ENCODE assay signal across 8 cellular contexts in genomic region chr17:38674013-38674748, GRCh38. TPM values are rescaled to one million over a fixed set of nuclear protein-coding genes. Genes with fewer than 3 reads are reported as not detected.
DNase-seq lines count a peak whose midpoint lies in the region; ATAC-seq and TF ChIP-seq lines count a peak whose summit lies in the region.

No MANE protein-coding gene starts in this region.

- CTCF ChIA-PET in IMR-90 (lab: Yijun Ruan, JAX), result no interaction called here

- no peak overlapping the region for H2BK20ac ChIP-seq in IMR-90 (ENCODE audit: low read depth, low read length)

- no peak overlapping the region for H2BK120ac ChIP-seq in IMR-90 (ENCODE audit: low read depth, low read length)

- H2BK15ac ChIP-seq in IMR-90 (ENCODE audit: low read depth, low read length), result no peak overlapping the region

- H3K18ac ChIP-seq in IMR-90 (ENCODE audit: low read depth, low read length), result no peak overlapping the region

- H2BK5ac ChIP-seq in IMR-90 (ENCODE audit: low read depth, low read length, poor library complexity, severe bottlenecking), result no peak overlapping the region

- TF ChIP-seq POLR2A in IMR-90 (IDR thresholded peaks at IDR 0.05; ENCODE audit: low read depth, low read length), result no peak

- peak; percentile 17 for ATAC-seq in GM19023 (IDR thresholded peaks at IDR 0.05; ENCODE audit: unreplicated experiment)
- ATAC-seq in IMR-90 (ENCODE audit: low read depth), result no peak; the same call in 1 of the 2 replicates

- H3K27ac ChIP-seq in IMR-90 (ENCODE audit: insufficient read depth, low read length), result no peak overlapping the region

- no peak overlapping the region for H3K14ac ChIP-seq in IMR-90 (replicated peaks; ENCODE audit: low read depth, low read length)

- 2% methylated on average over 30 of the region's 85 CpGs; no CpG with 5 or more reads in 1 of the 2 experiments for WGBS in IMR-90 (ENCODE audit: extremely low coverage in 2 of 2, insufficient read length in 1 of 2), 2 experiments

- H3K36me3 ChIP-seq in IMR-90 (ENCODE audit: control insufficient read depth, insufficient read depth, low read length) (no peaks in the 10 kb centered on the region), iPS-15b (ENCODE audit: control insufficient read depth, insufficient read depth, low read length) (no peaks in the 10 kb centered on the region)

- BruUV-seq in IMR-90 (replicated peaks; lab: Mats Ljungman, UMichigan), result no TSS peak

- no peak overlapping the region for H4K5ac ChIP-seq in IMR-90 (ENCODE audit: low read depth, low read length)

- TF ChIP-seq RAD21 in IMR-90 (IDR thresholded peaks at IDR 0.05; ENCODE audit: low read length), result no peak

- POLR2A ChIA-PET in IMR-90 (lab: Charles Lee; ENCODE audit: unreplicated experiment), result no interaction called here

- DNase-seq in AG10803 (ENCODE audit: low read depth) (no peak), IMR-90 (no peak), kidney glomerular epithelial cell (lab: John Stamatoyannopoulos, UW) (no peak), COLO829 (ENCODE audit: low spot score) (no peak)
- DNase-seq in activated T-helper 2 cell treated with anti-CD3 and anti-CD28 coated beads, Interferon-gamma antibody, Interleukin-2, Interleukin-4, amounts not matched to agents 10 μg/mL and 5 μg/mL and 100 μg/mL, durations not matched to agents 14 hours and 24 hours and 36 hours (ENCODE audit: low spot score), result peak; percentile 26
- DNase-seq in stimulated activated CD4-positive, alpha-beta T cell treated with anti-CD3 and anti-CD28 coated beads, Interleukin-2, amount 100 ng/mL, for 4 hours (ENCODE audit: low read depth), result peak; percentile 33

- H4K20me1 ChIP-seq in IMR-90 (ENCODE audit: insufficient read depth, low read length), result 0 out of 2 replicates have a peak, but pooled peaks cover 4% of the 10 kb centered on the region

- TF ChIP-seq CTCF in AG10803 (conservative IDR thresholded peaks at IDR 0.05; ENCODE audit: low read length), result no peak
- TF ChIP-seq CTCF in IMR-90 (conservative IDR thresholded peaks at IDR 0.05; ENCODE audit: low read depth, low read length), result no peak

- H3K4me3 Mint-ChIP-seq in activated T-helper 2 cell treated with anti-CD3 and anti-CD28 coated beads, Interferon-gamma antibody, Interleukin-2, Interleukin-4, amounts not matched to agents 10 μg/mL and 5 μg/mL and 100 μg/mL, durations not matched to agents 14 hours and 24 hours and 36 hours (ENCODE audit: low read depth), result no peak overlapping the region

- no peak overlapping the region for H3K23ac ChIP-seq in IMR-90 (ENCODE audit: low read depth, low read length)

- peak overlapping the region; percentile 48 for H3K4me2 ChIP-seq in IMR-90 (ENCODE audit: low read depth, low read length)

- peaks cover 53% of the 10 kb centered on the region for H3K27me3 ChIP-seq in IMR-90 (ENCODE audit: control insufficient read depth, insufficient read depth, low read length)
- H3K27me3 ChIP-seq in iPS-15b (ENCODE audit: control insufficient read depth, insufficient read depth, low read length), result peaks cover 72% of the 10 kb centered on the region

- H3K9me3 Mint-ChIP-seq in activated T-helper 2 cell treated with anti-CD3 and anti-CD28 coated beads, Interferon-gamma antibody, Interleukin-2, Interleukin-4, amounts not matched to agents 10 μg/mL and 5 μg/mL and 100 μg/mL, durations not matched to agents 14 hours and 24 hours and 36 hours, result no peaks in the 10 kb centered on the region

- H3K4ac ChIP-seq in IMR-90 (ENCODE audit: low read depth, low read length), result no peak overlapping the region

- H3K36me3 Mint-ChIP-seq in activated T-helper 2 cell treated with anti-CD3 and anti-CD28 coated beads, Interferon-gamma antibody, Interleukin-2, Interleukin-4, amounts not matched to agents 10 μg/mL and 5 μg/mL and 100 μg/mL, durations not matched to agents 14 hours and 24 hours and 36 hours (ENCODE audit: low read depth), result peaks cover 10% of the 10 kb centered on the region

- H3K4me1 Mint-ChIP-seq in activated T-helper 2 cell treated with anti-CD3 and anti-CD28 coated beads, Interferon-gamma antibody, Interleukin-2, Interleukin-4, amounts not matched to agents 10 μg/mL and 5 μg/mL and 100 μg/mL, durations not matched to agents 14 hours and 24 hours and 36 hours (ENCODE audit: low read depth), result peaks cover 37% of the 10 kb centered on the region

- no peak overlapping the region for H2AK5ac ChIP-seq in IMR-90 (ENCODE audit: low read depth, low read length)

- H3K27me3 Mint-ChIP-seq in activated T-helper 2 cell treated with anti-CD3 and anti-CD28 coated beads, Interferon-gamma antibody, Interleukin-2, Interleukin-4, amounts not matched to agents 10 μg/mL and 5 μg/mL and 100 μg/mL, durations not matched to agents 14 hours and 24 hours and 36 hours (ENCODE audit: low read depth), result peaks cover 27% of the 10 kb centered on the region

- no peak overlapping the region for H3K27ac Mint-ChIP-seq in activated T-helper 2 cell treated with anti-CD3 and anti-CD28 coated beads, Interferon-gamma antibody, Interleukin-2, Interleukin-4, amounts not matched to agents 10 μg/mL and 5 μg/mL and 100 μg/mL, durations not matched to agents 14 hours and 24 hours and 36 hours

- no peaks in the 10 kb centered on the region for H3K9me3 ChIP-seq in IMR-90 (ENCODE audit: control insufficient read depth, insufficient read depth, low read length)
- no peaks in the 10 kb centered on the region for H3K9me3 ChIP-seq in iPS-15b (ENCODE audit: control insufficient read depth, insufficient read depth, low read length)

- no peaks in the 10 kb centered on the region for H3K9me1 ChIP-seq in IMR-90 (ENCODE audit: insufficient read depth, low read length)

- peak overlapping the region; percentile 46 for H3K4me3 ChIP-seq in AG10803 (ENCODE audit: low read length)
- H3K4me3 ChIP-seq in IMR-90 (ENCODE audit: insufficient read depth, low read depth, low read length), result peak overlapping the region; percentile 52
- peak overlapping the region; percentile 41 for H3K4me3 ChIP-seq in iPS-15b (ENCODE audit: low read depth, low read length)

- dilution Hi-C loops in IMR-90 (cut with HindIII; ENCODE audit: low sequenced_read_pairs, unreplicated experiment), result no loop called here

- intact Hi-C loops in IMR-90 (cut with micrococcal nuclease), result no loop called here
- intact Hi-C loops in activated T-helper 2 cell treated with anti-CD3 and anti-CD28 coated beads, Interferon-gamma antibody, Interleukin-2, Interleukin-4, amounts not matched to agents 10 μg/mL and 5 μg/mL and 100 μg/mL, durations not matched to agents 14 hours and 24 hours and 36 hours (cut with micrococcal nuclease), result loop anchor here (2.0 kb wide), 1 partner anchor 79 kb away; the partner anchor contains the start of gene PSMB3

- H3K9ac ChIP-seq in IMR-90 (ENCODE audit: low read depth, low read length) (no peak overlapping the region), iPS-15b (ENCODE audit: low read depth, low read length) (no peak overlapping the region)

- H3K56ac ChIP-seq in IMR-90 (ENCODE audit: extremely low read depth, insufficient read depth, low read length), result no peak overlapping the region

- peak overlapping the region; percentile 78 for H2AK9ac ChIP-seq in IMR-90 (replicated peaks; ENCODE audit: low read depth, low read length, poor library complexity)

- H3K79me1 ChIP-seq in IMR-90 (ENCODE audit: low read depth in 1 of 2, low read length in 2 of 2), result no peaks in the 10 kb centered on the region

- H3K4me1 ChIP-seq in IMR-90 (ENCODE audit: control insufficient read depth, insufficient read depth, low read length), result no peaks in the 10 kb centered on the region
- peaks cover 13% of the 10 kb centered on the region for H3K4me1 ChIP-seq in iPS-15b (ENCODE audit: control insufficient read depth, insufficient read depth, low read length)

- in situ Hi-C loops in IMR-90 (cut with MboI; ENCODE audit: low sequenced_read_pairs), result no loop called here

- H4K91ac ChIP-seq in IMR-90 (ENCODE audit: insufficient read depth, low read depth, low read length), result no peak overlapping the region; the same call in 1 of the 2 replicates

- H4K8ac ChIP-seq in IMR-90 (ENCODE audit: low read depth in 2 of 2, low read length in 2 of 2), result no peak overlapping the region

- H2AFZ ChIP-seq in IMR-90 (replicated peaks; ENCODE audit: low read length, poor library complexity), result peak overlapping the region; percentile 91

TF ChIP-seq in IMR-90, 13 proteins besides CTCF, POLR2A, EP300 and RAD21 (continues in another document):
- TF ChIP-seq RCOR1 (IDR thresholded peaks at IDR 0.05; ENCODE audit: insufficient replicate concordance, low read length) (no peak), CHD1 (IDR thresholded peaks at IDR 0.05; ENCODE audit: low read depth, low read length) (no peak), MAFK (IDR thresholded peaks at IDR 0.05; ENCODE audit: low read depth, low read length) (no peak), USF2 (IDR thresholded peaks at IDR 0.05; ENCODE audit: low read depth, low read length) (no peak)

RNA-seq across cellular contexts. Expression of gene EPOP, which starts 0.6 kb away (rescaled TPM):
- total RNA-seq in IMR-90 (2012; rRNA removed), result 0.28 and 0.36 TPM in 2 replicates
- polyA plus RNA-seq in IMR-90 (2012; rRNA removed), result 0.80 and 0.82 TPM in 2 replicates
- polyA plus RNA-seq in IMR-90 (2012; cell fraction: cytosol; rRNA removed), result 0.77 and 0.79 TPM in 2 replicates
- polyA plus RNA-seq in IMR-90 (2012; cell fraction: nucleus; rRNA removed; ENCODE audit: low replicate concordance), result 0.49 and 0.57 TPM in 2 replicates
- 34.9 TPM in 2 replicates for total RNA-seq in activated T-helper 2 cell treated with anti-CD3 and anti-CD28 coated beads, Interferon-gamma antibody, Interleukin-2, Interleukin-4, amounts not matched to agents 10 μg/mL and 5 μg/mL and 100 μg/mL, durations not matched to agents 14 hours and 24 hours and 36 hours

RNA-seq across cellular contexts. Expression of gene MLLT6, which starts 30.9 kb away (rescaled TPM):
- 7.2 and 7.5 TPM in 2 replicates for total RNA-seq in IMR-90 (2012; rRNA removed)
- polyA plus RNA-seq in IMR-90 (2012; rRNA removed), result 21.2 and 22.7 TPM in 2 replicates
- 6.7 and 12.1 TPM in 2 replicates for polyA plus RNA-seq in IMR-90 (2012; cell fraction: cytosol; rRNA removed)
- polyA plus RNA-seq in IMR-90 (2012; cell fraction: nucleus; rRNA removed; ENCODE audit: low replicate concordance), result 94.6 and 103 TPM in 2 replicates
- 211 and 213 TPM in 2 replicates for total RNA-seq in activated T-helper 2 cell treated with anti-CD3 and anti-CD28 coated beads, Interferon-gamma antibody, Interleukin-2, Interleukin-4, amounts not matched to agents 10 μg/mL and 5 μg/mL and 100 μg/mL, durations not matched to agents 14 hours and 24 hours and 36 hours

RNA-seq across cellular contexts. Expression of gene CISD3, which starts 56.0 kb away (rescaled TPM):
- total RNA-seq in IMR-90 (2012; rRNA removed), result 1.3 and 1.4 TPM in 2 replicates
- 14.1 and 20.3 TPM in 2 replicates for polyA plus RNA-seq in IMR-90 (2012; rRNA removed)
- 5.4 and 10.6 TPM in 2 replicates for polyA plus RNA-seq in IMR-90 (2012; cell fraction: cytosol; rRNA removed)
- polyA plus RNA-seq in IMR-90 (2012; cell fraction: nucleus; rRNA removed; ENCODE audit: low replicate concordance), result 2.6 and 4.6 TPM in 2 replicates
- total RNA-seq in activated T-helper 2 cell treated with anti-CD3 and anti-CD28 coated beads, Interferon-gamma antibody, Interleukin-2, Interleukin-4, amounts not matched to agents 10 μg/mL and 5 μg/mL and 100 μg/mL, durations not matched to agents 14 hours and 24 hours and 36 hours, result 32.2 and 37.0 TPM in 2 replicates

Comparison
In these comparisons a context has a peak if more than half of its experiments do, and no peak if none do; other contexts are left out.
1. DNase-seq: peak in activated T-helper 2 cell treated with anti-CD3 and anti-CD28 coated beads, Interferon-gamma antibody, Interleukin-2, Interleukin-4, amounts not matched to agents 10 μg/mL and 5 μg/mL and 100 μg/mL, durations not matched to agents 14 hours and 24 hours and 36 hours (single experiment) and stimulated activated CD4-positive, alpha-beta T cell treated with anti-CD3 and anti-CD28 coated beads, Interleukin-2, amount 100 ng/mL, for 4 hours (single experiment); none in AG10803 (single experiment), IMR-90 (single experiment), kidney glomerular epithelial cell (single experiment) and COLO829 (single experiment).
2. RNA of gene EPOP, which starts 0.6 kb away (total RNA-seq): 34.9 TPM in activated T-helper 2 cell treated with anti-CD3 and anti-CD28 coated beads, Interferon-gamma antibody, Interleukin-2, Interleukin-4, amounts not matched to agents 10 μg/mL and 5 μg/mL and 100 μg/mL, durations not matched to agents 14 hours and 24 hours and 36 hours; 0.28 to 0.36 TPM in IMR-90; every median in the first group is over 10 times any median in the second.
3. RNA of gene MLLT6, which starts 30.9 kb away (total RNA-seq): 211 to 213 TPM in activated T-helper 2 cell treated with anti-CD3 and anti-CD28 coated beads, Interferon-gamma antibody, Interleukin-2, Interleukin-4, amounts not matched to agents 10 μg/mL and 5 μg/mL and 100 μg/mL, durations not matched to agents 14 hours and 24 hours and 36 hours; 7.2 to 7.5 TPM in IMR-90; every median in the first group is over 10 times any median in the second.
4. RNA of gene CISD3, which starts 56.0 kb away (total RNA-seq): 32.2 to 37.0 TPM in activated T-helper 2 cell treated with anti-CD3 and anti-CD28 coated beads, Interferon-gamma antibody, Interleukin-2, Interleukin-4, amounts not matched to agents 10 μg/mL and 5 μg/mL and 100 μg/mL, durations not matched to agents 14 hours and 24 hours and 36 hours; 1.3 to 1.4 TPM in IMR-90; every median in the first group is over 10 times any median in the second.
5. Peak in every context shown above with its lines, with median percentiles within 50 percentile points of each other: H3K4me3 ChIP-seq.